Comparison of ENCODE assay signal across 1 cellular context in the genomic region with DNA sequence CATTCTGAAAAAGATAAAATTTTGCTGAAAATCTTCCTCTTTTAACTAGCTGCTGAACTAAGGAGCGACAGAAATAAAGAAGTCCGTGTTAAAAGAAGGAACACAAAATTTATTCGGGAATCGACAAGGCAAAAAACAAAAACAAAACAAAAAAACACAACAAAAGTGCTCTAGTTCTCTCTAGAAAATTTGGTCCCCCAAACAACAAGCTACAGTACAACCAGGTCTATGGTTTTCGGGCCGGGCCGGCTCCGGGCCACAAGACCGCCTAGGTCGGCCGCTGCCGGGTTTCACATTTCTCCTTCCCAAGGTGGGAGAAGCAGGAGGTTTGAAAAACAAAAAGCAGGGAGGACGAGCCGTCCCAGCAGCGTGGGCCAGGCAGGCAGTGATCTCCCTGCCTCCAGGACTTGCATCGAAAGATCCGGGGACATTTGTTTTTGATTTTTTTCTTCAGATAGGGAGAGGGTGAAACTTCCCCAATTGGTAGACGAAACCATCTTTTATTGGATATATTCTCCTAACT.
TF ChIP-seq lines count a peak whose summit lies in the region.

No MANE protein-coding gene starts in this region.

TF ChIP-seq in K562, 482 proteins besides CTCF, POLR2A, EP300 and RAD21 (continues in another document):
- TF ChIP-seq TCFL5 (CRISPR knock-in tag; conservative IDR thresholded peaks at IDR 0.05), result no peak
- TF ChIP-seq NKRF (IDR thresholded peaks at IDR 0.05; ENCODE audit: borderline replicate concordance), result 0 out of 2 replicates have a peak, but pooled peaks have one; percentile 42
- TF ChIP-seq GABPB1 (CRISPR knock-in tag; IDR thresholded peaks at IDR 0.05), result no peak; the same call in 1 of the 2 replicates
- no peak for TF ChIP-seq STAG1 (CRISPR knock-in tag; IDR thresholded peaks at IDR 0.05; ENCODE audit: borderline replicate concordance)
- TF ChIP-seq ZBED1 (IDR thresholded peaks at IDR 0.05), result no peak
- no peak for TF ChIP-seq ZNF217 (CRISPR knock-in tag; IDR thresholded peaks at IDR 0.05)
- TF ChIP-seq ZNF197 (CRISPR knock-in tag; IDR thresholded peaks at IDR 0.05; ENCODE audit: low read depth), result no peak
- TF ChIP-seq EZH2 (IDR thresholded peaks at IDR 0.05; ENCODE audit: borderline replicate concordance, low read depth, low read length), result no peak
- no peak for TF ChIP-seq POLR3G (IDR thresholded peaks at IDR 0.05; ENCODE audit: extremely low read depth, insufficient read length, insufficient replicate concordance)
- TF ChIP-seq SP1 (CRISPR knock-in tag; IDR thresholded peaks at IDR 0.05), result 0 out of 2 replicates have a peak, but pooled peaks have one; percentile 14
- TF ChIP-seq LARP7 (IDR thresholded peaks at IDR 0.05), result no peak
- TF ChIP-seq, protein P1, sequence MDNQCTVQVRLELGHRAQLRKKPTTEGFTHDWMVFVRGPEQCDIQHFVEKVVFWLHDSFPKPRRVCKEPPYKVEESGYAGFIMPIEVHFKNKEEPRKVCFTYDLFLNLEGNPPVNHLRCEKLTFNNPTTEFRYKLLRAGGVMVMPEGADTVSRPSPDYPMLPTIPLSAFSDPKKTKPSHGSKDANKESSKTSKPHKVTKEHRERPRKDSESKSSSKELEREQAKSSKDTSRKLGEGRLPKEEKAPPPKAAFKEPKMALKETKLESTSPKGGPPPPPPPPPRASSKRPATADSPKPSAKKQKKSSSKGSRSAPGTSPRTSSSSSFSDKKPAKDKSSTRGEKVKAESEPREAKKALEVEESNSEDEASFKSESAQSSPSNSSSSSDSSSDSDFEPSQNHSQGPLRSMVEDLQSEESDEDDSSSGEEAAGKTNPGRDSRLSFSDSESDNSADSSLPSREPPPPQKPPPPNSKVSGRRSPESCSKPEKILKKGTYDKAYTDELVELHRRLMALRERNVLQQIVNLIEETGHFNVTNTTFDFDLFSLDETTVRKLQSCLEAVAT (IDR thresholded peaks at IDR 0.05), result peak in 1 of 2 experiments; percentile 11; a peak in 1 of 4 replicates
- no peak for TF ChIP-seq TBL1XR1 (IDR thresholded peaks at IDR 0.05; ENCODE audit: low read length in 2 of 2)
- TF ChIP-seq, protein P2, sequence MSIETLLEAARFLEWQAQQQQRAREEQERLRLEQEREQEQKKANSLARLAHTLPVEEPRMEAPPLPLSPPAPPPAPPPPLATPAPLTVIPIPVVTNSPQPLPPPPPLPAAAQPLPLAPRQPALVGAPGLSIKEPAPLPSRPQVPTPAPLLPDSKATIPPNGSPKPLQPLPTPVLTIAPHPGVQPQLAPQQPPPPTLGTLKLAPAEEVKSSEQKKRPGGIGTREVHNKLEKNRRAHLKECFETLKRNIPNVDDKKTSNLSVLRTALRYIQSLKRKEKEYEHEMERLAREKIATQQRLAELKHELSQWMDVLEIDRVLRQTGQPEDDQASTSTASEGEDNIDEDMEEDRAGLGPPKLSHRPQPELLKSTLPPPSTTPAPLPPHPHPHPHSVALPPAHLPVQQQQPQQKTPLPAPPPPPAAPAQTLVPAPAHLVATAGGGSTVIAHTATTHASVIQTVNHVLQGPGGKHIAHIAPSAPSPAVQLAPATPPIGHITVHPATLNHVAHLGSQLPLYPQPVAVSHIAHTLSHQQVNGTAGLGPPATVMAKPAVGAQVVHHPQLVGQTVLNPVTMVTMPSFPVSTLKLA (conservative IDR thresholded peaks at IDR 0.05), result peak in 1 of 2 experiments; percentile 18; a peak in 1 of 4 replicates
- peak; percentile 59 for TF ChIP-seq NBN (IDR thresholded peaks at IDR 0.05; ENCODE audit: low read depth)
- TF ChIP-seq SMARCA4 (IDR thresholded peaks at IDR 0.05), result peak; percentile 36; the same call in 1 of the 2 replicates
- no peak for TF ChIP-seq TCF7 (IDR thresholded peaks at IDR 0.05; ENCODE audit: borderline replicate concordance)
- no peak for TF ChIP-seq PYGO2 (tag; IDR thresholded peaks at IDR 0.05)
- no peak for TF ChIP-seq CBX3 (IDR thresholded peaks at IDR 0.05; ENCODE audit: borderline replicate concordance in 1 of 2, low read length in 2 of 2)
- TF ChIP-seq RBBP5 (IDR thresholded peaks at IDR 0.05; ENCODE audit: borderline replicate concordance, insufficient read depth, low read length, poor library complexity, severe bottlenecking), result no peak
- TF ChIP-seq NONO (IDR thresholded peaks at IDR 0.05; ENCODE audit: low read depth in 2 of 2, low read length in 1 of 2), result no peak
- no peak for TF ChIP-seq HMG20A (CRISPR knock-in tag; conservative IDR thresholded peaks at IDR 0.05)
- no peak for TF ChIP-seq ZNF384 (IDR thresholded peaks at IDR 0.05; ENCODE audit: low read depth, low read length)
- TF ChIP-seq POLR2AphosphoS2 (IDR thresholded peaks at IDR 0.05; ENCODE audit: low read length), result no peak
- no peak for TF ChIP-seq CCNT2 (IDR thresholded peaks at IDR 0.05; ENCODE audit: borderline replicate concordance, extremely low read depth, insufficient read length, low read depth, low read length)
- TF ChIP-seq, protein P3, sequence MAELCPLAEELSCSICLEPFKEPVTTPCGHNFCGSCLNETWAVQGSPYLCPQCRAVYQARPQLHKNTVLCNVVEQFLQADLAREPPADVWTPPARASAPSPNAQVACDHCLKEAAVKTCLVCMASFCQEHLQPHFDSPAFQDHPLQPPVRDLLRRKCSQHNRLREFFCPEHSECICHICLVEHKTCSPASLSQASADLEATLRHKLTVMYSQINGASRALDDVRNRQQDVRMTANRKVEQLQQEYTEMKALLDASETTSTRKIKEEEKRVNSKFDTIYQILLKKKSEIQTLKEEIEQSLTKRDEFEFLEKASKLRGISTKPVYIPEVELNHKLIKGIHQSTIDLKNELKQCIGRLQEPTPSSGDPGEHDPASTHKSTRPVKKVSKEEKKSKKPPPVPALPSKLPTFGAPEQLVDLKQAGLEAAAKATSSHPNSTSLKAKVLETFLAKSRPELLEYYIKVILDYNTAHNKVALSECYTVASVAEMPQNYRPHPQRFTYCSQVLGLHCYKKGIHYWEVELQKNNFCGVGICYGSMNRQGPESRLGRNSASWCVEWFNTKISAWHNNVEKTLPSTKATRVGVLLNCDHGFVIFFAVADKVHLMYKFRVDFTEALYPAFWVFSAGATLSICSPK (IDR thresholded peaks at IDR 0.05; ENCODE audit: borderline replicate concordance), result no peak
- TF ChIP-seq, protein P4, sequence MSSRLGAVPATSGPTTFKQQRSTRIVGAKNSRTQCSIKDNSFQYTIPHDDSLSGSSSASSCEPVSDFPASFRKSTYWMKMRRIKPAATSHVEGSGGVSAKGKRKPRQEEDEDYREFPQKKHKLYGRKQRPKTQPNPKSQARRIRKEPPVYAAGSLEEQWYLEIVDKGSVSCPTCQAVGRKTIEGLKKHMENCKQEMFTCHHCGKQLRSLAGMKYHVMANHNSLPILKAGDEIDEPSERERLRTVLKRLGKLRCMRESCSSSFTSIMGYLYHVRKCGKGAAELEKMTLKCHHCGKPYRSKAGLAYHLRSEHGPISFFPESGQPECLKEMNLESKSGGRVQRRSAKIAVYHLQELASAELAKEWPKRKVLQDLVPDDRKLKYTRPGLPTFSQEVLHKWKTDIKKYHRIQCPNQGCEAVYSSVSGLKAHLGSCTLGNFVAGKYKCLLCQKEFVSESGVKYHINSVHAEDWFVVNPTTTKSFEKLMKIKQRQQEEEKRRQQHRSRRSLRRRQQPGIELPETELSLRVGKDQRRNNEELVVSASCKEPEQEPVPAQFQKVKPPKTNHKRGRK (tag; IDR thresholded peaks at IDR 0.05), result 0 out of 2 replicates have a peak, but pooled peaks have one; percentile 45
- no peak for TF ChIP-seq ELK3 (CRISPR knock-in tag; IDR thresholded peaks at IDR 0.05)
- TF ChIP-seq, protein P5, sequence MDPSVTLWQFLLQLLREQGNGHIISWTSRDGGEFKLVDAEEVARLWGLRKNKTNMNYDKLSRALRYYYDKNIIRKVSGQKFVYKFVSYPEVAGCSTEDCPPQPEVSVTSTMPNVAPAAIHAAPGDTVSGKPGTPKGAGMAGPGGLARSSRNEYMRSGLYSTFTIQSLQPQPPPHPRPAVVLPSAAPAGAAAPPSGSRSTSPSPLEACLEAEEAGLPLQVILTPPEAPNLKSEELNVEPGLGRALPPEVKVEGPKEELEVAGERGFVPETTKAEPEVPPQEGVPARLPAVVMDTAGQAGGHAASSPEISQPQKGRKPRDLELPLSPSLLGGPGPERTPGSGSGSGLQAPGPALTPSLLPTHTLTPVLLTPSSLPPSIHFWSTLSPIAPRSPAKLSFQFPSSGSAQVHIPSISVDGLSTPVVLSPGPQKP (CRISPR knock-in tag; IDR thresholded peaks at IDR 0.05), result no peak
- no peak for TF ChIP-seq ELF4 (CRISPR knock-in tag; IDR thresholded peaks at IDR 0.05)
- TF ChIP-seq ZEB2 (IDR thresholded peaks at IDR 0.05), result 0 out of 2 replicates have a peak, but pooled peaks have one; percentile 13
- no peak for TF ChIP-seq SMAD1 (IDR thresholded peaks at IDR 0.05; ENCODE audit: low read depth, low read length, partially characterized antibody)
- peak; percentile 23; the same call in 1 of the 2 replicates for TF ChIP-seq MBD2 (IDR thresholded peaks at IDR 0.05; ENCODE audit: borderline replicate concordance, low read depth)
- no peak for TF ChIP-seq ATF1 (CRISPR knock-in tag; IDR thresholded peaks at IDR 0.05)
- TF ChIP-seq ATF1 (tag; IDR thresholded peaks at IDR 0.05), result peak; percentile 24; the same call in 1 of the 2 replicates
- peak; percentile 42 for TF ChIP-seq TAF1 (IDR thresholded peaks at IDR 0.05; ENCODE audit: control insufficient read depth, extremely low read depth, insufficient read depth, low read length, severe bottlenecking)
- peak; percentile 63; the same call in 1 of the 2 replicates for TF ChIP-seq POLR2H (tag; IDR thresholded peaks at IDR 0.05; ENCODE audit: low read depth)
- TF ChIP-seq GATAD2A (IDR thresholded peaks at IDR 0.05), result 0 out of 2 replicates have a peak, but pooled peaks have one; percentile 22
- TF ChIP-seq, protein P6, sequence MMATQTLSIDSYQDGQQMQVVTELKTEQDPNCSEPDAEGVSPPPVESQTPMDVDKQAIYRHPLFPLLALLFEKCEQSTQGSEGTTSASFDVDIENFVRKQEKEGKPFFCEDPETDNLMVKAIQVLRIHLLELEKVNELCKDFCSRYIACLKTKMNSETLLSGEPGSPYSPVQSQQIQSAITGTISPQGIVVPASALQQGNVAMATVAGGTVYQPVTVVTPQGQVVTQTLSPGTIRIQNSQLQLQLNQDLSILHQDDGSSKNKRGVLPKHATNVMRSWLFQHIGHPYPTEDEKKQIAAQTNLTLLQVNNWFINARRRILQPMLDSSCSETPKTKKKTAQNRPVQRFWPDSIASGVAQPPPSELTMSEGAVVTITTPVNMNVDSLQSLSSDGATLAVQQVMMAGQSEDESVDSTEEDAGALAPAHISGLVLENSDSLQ (IDR thresholded peaks at IDR 0.05), result no peak
- TF ChIP-seq IRF9 (tag; IDR thresholded peaks at IDR 0.05), result no peak
- 0 out of 2 replicates have a peak, but pooled peaks have one; percentile 19 for TF ChIP-seq FOSL1 (tag; conservative IDR thresholded peaks at IDR 0.05)
- TF ChIP-seq KAT7 (CRISPR knock-in tag; IDR thresholded peaks at IDR 0.05; ENCODE audit: borderline replicate concordance), result 0 out of 2 replicates have a peak, but pooled peaks have one; percentile 9
- TF ChIP-seq, protein P7, sequence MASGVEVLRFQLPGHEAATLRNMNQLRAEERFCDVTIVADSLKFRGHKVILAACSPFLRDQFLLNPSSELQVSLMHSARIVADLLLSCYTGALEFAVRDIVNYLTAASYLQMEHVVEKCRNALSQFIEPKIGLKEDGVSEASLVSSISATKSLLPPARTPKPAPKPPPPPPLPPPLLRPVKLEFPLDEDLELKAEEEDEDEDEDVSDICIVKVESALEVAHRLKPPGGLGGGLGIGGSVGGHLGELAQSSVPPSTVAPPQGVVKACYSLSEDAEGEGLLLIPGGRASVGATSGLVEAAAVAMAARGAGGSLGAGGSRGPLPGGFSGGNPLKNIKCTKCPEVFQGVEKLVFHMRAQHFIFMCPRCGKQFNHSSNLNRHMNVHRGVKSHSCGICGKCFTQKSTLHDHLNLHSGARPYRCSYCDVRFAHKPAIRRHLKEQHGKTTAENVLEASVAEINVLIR (CRISPR knock-in tag; IDR thresholded peaks at IDR 0.05), result no peak
- TF ChIP-seq RBM34 (IDR thresholded peaks at IDR 0.05; ENCODE audit: borderline replicate concordance, insufficient read depth, low read length), result no peak
- TF ChIP-seq HDAC1 (IDR thresholded peaks at IDR 0.05), result no peak
- no peak for TF ChIP-seq CREB3L1 (IDR thresholded peaks at IDR 0.05; ENCODE audit: borderline replicate concordance, low read depth)
